ENCODE assay signal across 32 cellular contexts in the genomic region with DNA sequence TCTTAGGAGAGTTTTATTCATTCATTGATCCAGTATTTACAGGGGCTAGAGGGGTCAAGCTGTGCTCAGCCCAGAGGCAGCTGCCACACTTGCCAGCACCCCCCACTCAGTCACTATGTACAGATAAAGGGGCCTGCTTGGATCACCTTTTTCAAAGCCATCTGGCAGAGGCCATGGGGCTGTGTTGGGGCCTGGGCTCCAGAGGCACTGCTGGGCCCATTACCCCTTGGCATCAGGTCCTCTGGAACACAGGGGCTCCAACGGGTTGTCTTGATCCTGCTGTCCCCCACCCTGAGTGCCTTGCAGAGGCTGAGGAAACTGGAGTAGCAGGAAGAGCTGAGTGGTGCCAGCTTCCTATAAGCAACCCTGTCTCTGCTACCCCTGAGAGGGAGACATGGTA. TPM values are rescaled to one million over a fixed set of nuclear protein-coding genes. Genes with fewer than 3 reads are reported as not detected.
DNase-seq lines count a peak whose midpoint lies in the region; ATAC-seq, FAIRE-seq and TF ChIP-seq lines count a peak whose summit lies in the region.
"Had no signal": no experiment of that assay in that cellular context is flagged by ENCODE, and none has a peak within 500 bp of the region (broad histone marks: within the 10 kb centered on the region; RNA-seq: fewer than 3 reads in every experiment).

No MANE protein-coding gene starts in this region.

- peaks cover 1 to 6% of the 10 kb centered on the region in 2 donors for H3K36me3 Mint-ChIP-seq in activated T-cell treated with anti-CD3 and anti-CD28 coated beads, Interleukin-2, amount 50 U/mL, for 72 hours (ENCODE audit: insufficient read depth in 2 of 2)
- peaks cover 31% of the 10 kb centered on the region for H3K36me3 Mint-ChIP-seq in CD4-positive, CD25-positive, alpha-beta regulatory T cell
- peaks cover 29% of the 10 kb centered on the region for H3K36me3 Mint-ChIP-seq in nephron progenitor cell (ENCODE audit: low read depth)

- no peak for TF ChIP-seq RAD21 in K562 (CRISPR knock-in tag; conservative IDR thresholded peaks at IDR 0.05 in 1 of 2, IDR thresholded peaks at IDR 0.05 in 1 of 2)

- H3K27ac Mint-ChIP-seq in activated T-cell treated with anti-CD3 and anti-CD28 coated beads, Interleukin-2, amount 50 U/mL, for 72 hours = peak overlapping the region; percentile 48
- H3K27ac Mint-ChIP-seq in CD4-positive, CD25-positive, alpha-beta regulatory T cell = peak overlapping the region in 2 of 3 donors; percentile 32 to 56
- peak overlapping the region; percentile 88 for H3K27ac Mint-ChIP-seq in nephron progenitor cell
- H3K27ac Mint-ChIP-seq: mesothelial cell of epicardium; stimulated activated memory B cell treated with anti-CD40 and anti-IgM and Interleukin-4, amounts not matched to agents 10 μg/mL and 1 μg/mL and 100 μg/mL, for 72 hours had no signal

- H2AFZ ChIP-seq in K562 (ENCODE audit: low read depth, low read length) = no peak overlapping the region

- no peaks in the 10 kb centered on the region for H3K4me1 Mint-ChIP-seq in activated T-cell treated with anti-CD3 and anti-CD28 coated beads, Interleukin-2, amount 50 U/mL, for 72 hours (ENCODE audit: low read depth)
- H3K4me1 Mint-ChIP-seq in CD4-positive, CD25-positive, alpha-beta regulatory T cell = peaks cover 0 to 2% (median 0%) of the 10 kb centered on the region in 4 donors
- no peaks in the 10 kb centered on the region for H3K4me1 Mint-ChIP-seq in nephron progenitor cell
- H3K4me1 Mint-ChIP-seq: brain; mesothelial cell of epicardium; naive B cell; stimulated activated memory B cell treated with anti-CD40 and anti-IgM and Interleukin-4, amounts not matched to agents 10 μg/mL and 1 μg/mL and 100 μg/mL, for 72 hours had no signal

- BruUV-seq in K562 (replicated peaks; lab: Mats Ljungman, UMichigan) = no TSS peak

- H3K27me3 Mint-ChIP-seq in activated T-cell treated with anti-CD3 and anti-CD28 coated beads, Interleukin-2, amount 50 U/mL, for 72 hours (ENCODE audit: low read depth) = no peaks in the 10 kb centered on the region
- no peaks in the 10 kb centered on the region for H3K27me3 Mint-ChIP-seq in CD4-positive, CD25-positive, alpha-beta regulatory T cell
- peaks cover 4% of the 10 kb centered on the region for H3K27me3 Mint-ChIP-seq in nephron progenitor cell (ENCODE audit: low read depth, poor library complexity)
- H3K27me3 Mint-ChIP-seq: brain; naive B cell; stimulated activated memory B cell treated with anti-CD40 and anti-IgM and Interleukin-4, amounts not matched to agents 10 μg/mL and 1 μg/mL and 100 μg/mL, for 72 hours had no signal

- TF ChIP-seq CTCF in K562 (IDR thresholded peaks at IDR 0.05 in 2 of 3, conservative IDR thresholded peaks at IDR 0.05 in 1 of 3; ENCODE audit: insufficient read depth in 2 of 3, low read depth in 1 of 3, low read length in 3 of 3) (no peak), nephron progenitor cell (IDR thresholded peaks at IDR 0.05) (no peak), suprapubic skin (IDR thresholded peaks at IDR 0.05) (no peak), gastroesophageal sphincter (IDR thresholded peaks at IDR 0.05) (no peak)

- peaks cover 70% of the 10 kb centered on the region for H3K36me3 ChIP-seq in CD4-positive, CD25-positive, alpha-beta regulatory T cell (ENCODE audit: control insufficient read depth, insufficient read depth, low read length)
- peaks cover 48% of the 10 kb centered on the region; the same call in 1 of the 3 replicates for H3K36me3 ChIP-seq in K562 (ENCODE audit: control insufficient read depth, insufficient read depth, low read length)
- peaks cover 65% of the 10 kb centered on the region for H3K36me3 ChIP-seq in suprapubic skin
- peaks cover 0 to 72% of the 10 kb centered on the region in 2 donors for H3K36me3 ChIP-seq in gastroesophageal sphincter

- POLR2A ChIA-PET in K562 (lab: Yijun Ruan, JAX) = interaction anchor here (2.1 kb wide), 1 partner anchor 12 kb away, joined by 9 read pairs; no protein-coding TSS in a partner anchor

- CTCF ChIA-PET in K562 (lab: Yijun Ruan, JAX; ENCODE audit: low intra/inter-chr PET ratio) = no interaction called here

- FAIRE-seq in K562 (lab: Jason Lieb, UNC) = no peak
- FAIRE-seq: HepG2 had no signal

- H3K79me2 ChIP-seq in K562 (ENCODE audit: control insufficient read depth, insufficient read depth, low read length) = no peaks in the 10 kb centered on the region

- H3K4me1 ChIP-seq in CD4-positive, CD25-positive, alpha-beta regulatory T cell (ENCODE audit: control insufficient read depth, insufficient read depth, low read length, poor library complexity, severe bottlenecking) = no peaks in the 10 kb centered on the region
- H3K4me1 ChIP-seq in K562 (replicated peaks in 1 of 2; ENCODE audit: control insufficient read depth in 2 of 2, insufficient read depth in 2 of 2, low read length in 2 of 2) = peaks cover 7 to 22% of the 10 kb centered on the region in 2 experiments; a peak in 4 of 5 replicates
- peaks cover 55% of the 10 kb centered on the region for H3K4me1 ChIP-seq in suprapubic skin
- H3K4me1 ChIP-seq in gastroesophageal sphincter = peaks cover 0 to 3% (median 0%) of the 10 kb centered on the region in 3 donors
- H3K4me1 ChIP-seq: HAP-1, left lung had no signal

- ATAC-seq in activated T-cell treated with anti-CD3 and anti-CD28 coated beads, Interleukin-2, amount 50 U/mL, for 72 hours (replicated peaks in 1 of 2) = no peak
- no peak for ATAC-seq in CD4-positive, CD25-positive, alpha-beta regulatory T cell (ENCODE audit: low read depth in 2 of 2)
- ATAC-seq in K562 (peak; percentile 32), gastroesophageal sphincter (no peak)
- ATAC-seq: HepG2; left lung; Panc1; stimulated activated memory B cell treated with anti-CD40 and anti-IgM and Interleukin-4, amounts not matched to agents 10 μg/mL and 1 μg/mL and 100 μg/mL, for 72 hours had no signal

- no peaks in the 10 kb centered on the region for H3K27me3 ChIP-seq in CD4-positive, CD25-positive, alpha-beta regulatory T cell (ENCODE audit: control insufficient read depth, insufficient read depth, low read length)
- no peaks in the 10 kb centered on the region for H3K27me3 ChIP-seq in K562 (ENCODE audit: control insufficient read depth in 2 of 2, insufficient read depth in 2 of 2, low read length in 2 of 2)
- H3K27me3 ChIP-seq in suprapubic skin = no peaks in the 10 kb centered on the region
- no peaks in the 10 kb centered on the region for H3K27me3 ChIP-seq in gastroesophageal sphincter
- H3K27me3 ChIP-seq: left lung had no signal

- H3K9me3 Mint-ChIP-seq in activated T-cell treated with anti-CD3 and anti-CD28 coated beads, Interleukin-2, amount 50 U/mL, for 72 hours = no peaks in the 10 kb centered on the region
- H3K9me3 Mint-ChIP-seq in CD4-positive, CD25-positive, alpha-beta regulatory T cell = no peaks in the 10 kb centered on the region
- H3K9me3 Mint-ChIP-seq in nephron progenitor cell = no peaks in the 10 kb centered on the region
- H3K9me3 Mint-ChIP-seq: brain; mesothelial cell of epicardium; naive B cell; stimulated activated memory B cell treated with anti-CD40 and anti-IgM and Interleukin-4, amounts not matched to agents 10 μg/mL and 1 μg/mL and 100 μg/mL, for 72 hours had no signal

- no peak overlapping the region for H3K4me2 ChIP-seq in K562 (ENCODE audit: insufficient read depth, low read length)

- no peak for DNase-seq in activated T-cell treated with anti-CD3 and anti-CD28 coated beads, Interleukin-2, amount 50 U/mL, for 72 hours
- DNase-seq in activated T-cell treated with anti-CD3 and anti-CD28 coated beads, Interleukin-2, amount 50 U/mL, for 48 hours = no peak
- DNase-seq in CD4-positive, CD25-positive, alpha-beta regulatory T cell = no peak
- DNase-seq in K562 (ENCODE audit: extremely low read depth in 1 of 4, low spot score in 3 of 4) (no peak), nephron progenitor cell (no peak), ecto neural progenitor cell (ENCODE audit: low spot score) (no peak), suprapubic skin (ENCODE audit: low spot score in 2 of 2) (no peak)
- DNase-seq: activated CD4-positive, alpha-beta T cell treated with anti-CD3 and anti-CD28 coated beads for 4 hours; activated CD8-positive, alpha-beta memory T cell treated with anti-CD3 and anti-CD28 coated beads for 24 hours; activated naive CD4-positive, alpha-beta T cell; activated T-cell treated with anti-CD3 and anti-CD28 coated beads for 4 hours; C1 segment of cervical spinal cord; DND-41; GF-D8; Kasumi-1; left lung; MV-4-11; naive B cell; NCI-H1436 treated with DMSO at 0.1 percent for 48 hours; NCI-H226; NCI-H69; occipital lobe; SIG-M5; T-helper 9 cell had no signal

- H3K9ac ChIP-seq in K562 (ENCODE audit: insufficient read depth in 1 of 2, low read depth in 2 of 2, low read length in 2 of 2) = peak overlapping the region in 1 of 2 experiments; percentile 67; a peak in 2 of 4 replicates

- no peaks in the 10 kb centered on the region for H3K9me3 ChIP-seq in CD4-positive, CD25-positive, alpha-beta regulatory T cell (ENCODE audit: control insufficient read depth in 2 of 2, low read length in 2 of 2)
- H3K9me3 ChIP-seq in K562 (replicated peaks; ENCODE audit: control insufficient read depth, insufficient read depth, low read depth, low read length) (no peaks in the 10 kb centered on the region), suprapubic skin (no peaks in the 10 kb centered on the region), gastroesophageal sphincter (no peaks in the 10 kb centered on the region)
- H3K9me3 ChIP-seq: HAP-1, left lung had no signal

- H3K27ac ChIP-seq in CD4-positive, CD25-positive, alpha-beta regulatory T cell (ENCODE audit: insufficient read depth, low read length, poor library complexity, severe bottlenecking) = no peak overlapping the region
- no peak overlapping the region for H3K27ac ChIP-seq in K562 (ENCODE audit: extremely low read depth, low read depth, low read length)
- H3K27ac ChIP-seq in suprapubic skin = no peak overlapping the region
- no peak overlapping the region for H3K27ac ChIP-seq in gastroesophageal sphincter
- H3K27ac ChIP-seq: left lung, VCaP had no signal

- in situ Hi-C loops in K562 (cut with MboI) = no loop called here

- no peak for TF ChIP-seq EP300 in K562 (IDR thresholded peaks at IDR 0.05; ENCODE audit: low read length)
- TF ChIP-seq EP300 in suprapubic skin (IDR thresholded peaks at IDR 0.05) = no peak
- TF ChIP-seq EP300 in gastroesophageal sphincter (IDR thresholded peaks at IDR 0.05) = no peak

- no CpG with 5 or more reads among the region's 1 CpG for WGBS in K562 (ENCODE audit: insufficient coverage, low coverage, missing lambda C conversion rate)
- 71% methylated on average over 1 of the region's 1 CpG for WGBS in suprapubic skin
- no CpG with 5 or more reads among the region's 1 CpG for WGBS in gastroesophageal sphincter (ENCODE audit: low coverage in 1 of 2), 2 donors

- H3K9me1 ChIP-seq in K562 (ENCODE audit: control insufficient read depth, insufficient read depth, low read length) = peaks cover 3% of the 10 kb centered on the region

- TF ChIP-seq POLR2A in K562 (conservative IDR thresholded peaks at IDR 0.05) (no peak), suprapubic skin (IDR thresholded peaks at IDR 0.05) (no peak), gastroesophageal sphincter (IDR thresholded peaks at IDR 0.05) (no peak)

- no peak overlapping the region for H3K4me3 Mint-ChIP-seq in activated T-cell treated with anti-CD3 and anti-CD28 coated beads, Interleukin-2, amount 50 U/mL, for 72 hours
- no peak overlapping the region for H3K4me3 Mint-ChIP-seq in CD4-positive, CD25-positive, alpha-beta regulatory T cell
- H3K4me3 Mint-ChIP-seq in nephron progenitor cell = no peak overlapping the region
- H3K4me3 Mint-ChIP-seq: mesothelial cell of epicardium; naive B cell; stimulated activated memory B cell treated with anti-CD40 and anti-IgM and Interleukin-4, amounts not matched to agents 10 μg/mL and 1 μg/mL and 100 μg/mL, for 72 hours had no signal

- no peak overlapping the region for H3K4me3 ChIP-seq in CD4-positive, CD25-positive, alpha-beta regulatory T cell (ENCODE audit: low read depth, low read length)
- H3K4me3 ChIP-seq in K562 (no peak overlapping the region), suprapubic skin (no peak overlapping the region), gastroesophageal sphincter (no peak overlapping the region)
- H3K4me3 ChIP-seq: HAP-1, left lung had no signal

- H4K20me1 ChIP-seq in K562 (replicated peaks; ENCODE audit: control insufficient read depth, insufficient read depth, low read length) = no peaks in the 10 kb centered on the region

- intact Hi-C loops in K562 (cut with micrococcal nuclease) = no loop called here

RNA-seq across cellular contexts. Expression of a gene that starts 8.8 kb away (rescaled TPM):
- 100 to 1,000 TPM in 1 of 2 donors, 10 to 100 TPM in 1; 98.6 to 103 TPM for total RNA-seq in activated T-cell treated with anti-CD3 and anti-CD28 coated beads, Interleukin-2, amount 50 U/mL, for 72 hours
- total RNA-seq in CD4-positive, CD25-positive, alpha-beta regulatory T cell = 116 TPM
- 10 to 100 TPM; 12.2 to 17.1 (median 15.2) TPM for polyA plus RNA-seq in CD4-positive, CD25-positive, alpha-beta regulatory T cell
- 67.6 and 158 TPM in 2 replicates for total RNA-seq in K562 (2011; cell fraction: chromatin; rRNA removed; ENCODE audit: low replicate concordance)
- 94.0 and 97.9 TPM in 2 replicates for total RNA-seq in K562 (2011; cell fraction: nucleolus; rRNA removed)
- 61.2 and 63.2 TPM in 2 replicates for total RNA-seq in K562 (2011; cell fraction: nucleoplasm; rRNA removed)
- total RNA-seq in K562 (2014; rRNA removed) = 60.4 and 69.1 TPM in 2 replicates
- total RNA-seq in K562 (2014; rRNA removed; fragmentation: Illumina TruSeq; extraction: Trizol) = 21.6 and 25.8 TPM in 2 replicates
- total RNA-seq in K562 (2015; rRNA removed; fragmentation: Illumina TruSeq; extraction: Trizol) = 35.4 and 37.5 TPM in 2 replicates
- 64.9 and 66.6 TPM in 2 replicates for total RNA-seq in K562 (2021)
- 51.8 and 56.1 TPM in 2 replicates for polyA plus RNA-seq in K562 (2011; rRNA removed)
- 55.1 and 78.1 TPM in 2 replicates for polyA plus RNA-seq in K562 (2011; cell fraction: cytosol; rRNA removed)
- polyA plus RNA-seq in K562 (2011; cell fraction: nucleus; rRNA removed) = 152 and 164 TPM in 2 replicates
- 55.2 and 58.8 TPM in 2 replicates for polyA plus RNA-seq in K562 (2012)
- 37.5 and 48.7 TPM in 2 replicates for polyA plus RNA-seq in K562 (2014; fragmentation: Illumina TruSeq; extraction: Trizol)
- polyA plus RNA-seq in K562 (2014; fragmentation: Nextera tagmentation; extraction: Ambion mirVana) = 1 to 10 TPM; 3.4 to 5.4 TPM
- 42.5 and 47.8 TPM in 2 replicates for polyA plus RNA-seq in K562 (2014; rRNA removed)
- 34.0 and 46.9 TPM in 2 replicates for polyA minus RNA-seq in K562 (2011; rRNA and poly(A)+ RNA removed)
- polyA minus RNA-seq in K562 (2011; cell fraction: cytosol; rRNA and poly(A)+ RNA removed) = 28.6 and 32.7 TPM in 2 replicates
- 43.1 and 47.4 TPM in 2 replicates for polyA minus RNA-seq in K562 (2011; cell fraction: nucleus; rRNA and poly(A)+ RNA removed)
- 100 to 1,000 TPM in 3 of 4 donors, 10 to 100 TPM in 1; 99.0 to 137 (median 120) TPM for total RNA-seq in suprapubic skin
- total RNA-seq in gastroesophageal sphincter = 10 to 100 TPM; 72.4 to 81.0 (median 75.9) TPM

RNA-seq across cellular contexts. Expression of a gene that starts 9.4 kb away (rescaled TPM):
- total RNA-seq in activated T-cell treated with anti-CD3 and anti-CD28 coated beads, Interleukin-2, amount 50 U/mL, for 72 hours = 10 to 100 TPM; 27.3 to 29.0 TPM
- total RNA-seq in CD4-positive, CD25-positive, alpha-beta regulatory T cell = 14.7 TPM
- polyA plus RNA-seq in CD4-positive, CD25-positive, alpha-beta regulatory T cell = 10 to 100 TPM in 3 of 4 donors, 1 to 10 TPM in 1; 7.0 to 15.5 (median 12.7) TPM
- total RNA-seq in K562 (2011; cell fraction: chromatin; rRNA removed; ENCODE audit: low replicate concordance) = 31.9 and 35.6 TPM in 2 replicates
- 25.5 and 28.0 TPM in 2 replicates for total RNA-seq in K562 (2011; cell fraction: nucleolus; rRNA removed)
- 20.6 and 25.9 TPM in 2 replicates for total RNA-seq in K562 (2011; cell fraction: nucleoplasm; rRNA removed)
- 16.8 and 21.5 TPM in 2 replicates for total RNA-seq in K562 (2014; rRNA removed)
- 12.7 and 18.0 TPM in 2 replicates for total RNA-seq in K562 (2014; rRNA removed; fragmentation: Illumina TruSeq; extraction: Trizol)
- 19.0 and 20.2 TPM in 2 replicates for total RNA-seq in K562 (2015; rRNA removed; fragmentation: Illumina TruSeq; extraction: Trizol)
- total RNA-seq in K562 (2021) = 16.7 and 19.5 TPM in 2 replicates
- 27.5 and 28.3 TPM in 2 replicates for polyA plus RNA-seq in K562 (2011; rRNA removed)
- polyA plus RNA-seq in K562 (2011; cell fraction: cytosol; rRNA removed) = 10.7 and 16.3 TPM in 2 replicates
- polyA plus RNA-seq in K562 (2011; cell fraction: nucleus; rRNA removed) = 33.0 and 39.3 TPM in 2 replicates
- 14.0 and 20.6 TPM in 2 replicates for polyA plus RNA-seq in K562 (2012)
- polyA plus RNA-seq in K562 (2014; fragmentation: Illumina TruSeq; extraction: Trizol) = 18.3 and 18.4 TPM in 2 replicates
- polyA plus RNA-seq in K562 (2014; fragmentation: Nextera tagmentation; extraction: Ambion mirVana) = 1 to 10 TPM; 2.4 to 4.1 TPM
- 28.7 and 29.1 TPM in 2 replicates for polyA plus RNA-seq in K562 (2014; rRNA removed)
- polyA minus RNA-seq in K562 (2011; rRNA and poly(A)+ RNA removed) = 17.5 and 19.1 TPM in 2 replicates
- 7.0 and 9.6 TPM in 2 replicates for polyA minus RNA-seq in K562 (2011; cell fraction: cytosol; rRNA and poly(A)+ RNA removed)
- 13.9 and 14.5 TPM in 2 replicates for polyA minus RNA-seq in K562 (2011; cell fraction: nucleus; rRNA and poly(A)+ RNA removed)
- 10 to 100 TPM in 3 of 4 donors, 1 to 10 TPM in 1; 8.9 to 17.5 (median 11.4) TPM for total RNA-seq in suprapubic skin
- 10 to 100 TPM in 2 of 4 donors, 1 to 10 TPM in 2; 7.1 to 16.8 (median 10.7) TPM for total RNA-seq in gastroesophageal sphincter

RNA-seq across cellular contexts. Expression of a gene that starts 43.9 kb away (rescaled TPM):
- under 1 TPM; 0.16 to 0.36 TPM for total RNA-seq in activated T-cell treated with anti-CD3 and anti-CD28 coated beads, Interleukin-2, amount 50 U/mL, for 72 hours
- 33.1 TPM for total RNA-seq in CD4-positive, CD25-positive, alpha-beta regulatory T cell
- polyA plus RNA-seq in CD4-positive, CD25-positive, alpha-beta regulatory T cell = 1 to 10 TPM; 3.2 to 5.4 (median 3.6) TPM
- total RNA-seq in K562 (2011; cell fraction: chromatin; rRNA removed; ENCODE audit: low replicate concordance) = 0.16 TPM in 1 of 2 replicates, not detected in the other
- 0.13 and 0.33 TPM in 2 replicates for total RNA-seq in K562 (2011; cell fraction: nucleolus; rRNA removed)
- total RNA-seq in K562 (2011; cell fraction: nucleoplasm; rRNA removed) = 0.29 TPM in 1 of 2 replicates, not detected in the other
- 0.04 and 0.05 TPM in 2 replicates for total RNA-seq in K562 (2014; rRNA removed)
- total RNA-seq in K562 (2014; rRNA removed; fragmentation: Illumina TruSeq; extraction: Trizol) = not detected in 2 replicates
- 0.04 and 0.11 TPM in 2 replicates for total RNA-seq in K562 (2015; rRNA removed; fragmentation: Illumina TruSeq; extraction: Trizol)
- 0.07 TPM in 1 of 2 replicates, not detected in the other for total RNA-seq in K562 (2021)
- 0.11 TPM in 1 of 2 replicates, not detected in the other for polyA plus RNA-seq in K562 (2011; rRNA removed)
- 0.06 TPM in 1 of 2 replicates, not detected in the other for polyA plus RNA-seq in K562 (2011; cell fraction: cytosol; rRNA removed)
- 0.10 and 0.23 TPM in 2 replicates for polyA plus RNA-seq in K562 (2011; cell fraction: nucleus; rRNA removed)
- 0.03 and 0.04 TPM in 2 replicates for polyA plus RNA-seq in K562 (2012)
- 0.04 TPM in 1 of 2 replicates, not detected in the other for polyA plus RNA-seq in K562 (2014; fragmentation: Illumina TruSeq; extraction: Trizol)
- polyA plus RNA-seq in K562 (2014; fragmentation: Nextera tagmentation; extraction: Ambion mirVana) = not detected
- not detected in 2 replicates for polyA plus RNA-seq in K562 (2014; rRNA removed)
- polyA minus RNA-seq in K562 (2011; rRNA and poly(A)+ RNA removed) = not detected in 2 replicates
- polyA minus RNA-seq in K562 (2011; cell fraction: cytosol; rRNA and poly(A)+ RNA removed) = not detected in 2 replicates
- 0.13 and 0.22 TPM in 2 replicates for polyA minus RNA-seq in K562 (2011; cell fraction: nucleus; rRNA and poly(A)+ RNA removed)
- total RNA-seq in suprapubic skin = 10 to 100 TPM; 14.4 to 44.0 (median 26.5) TPM
- 10 to 100 TPM in 2 of 4 donors, 1 to 10 TPM in 2; 6.7 to 33.9 (median 20.3) TPM for total RNA-seq in gastroesophageal sphincter

RNA-seq across cellular contexts. Expression of a gene that starts 52.8 kb away (rescaled TPM):
- 10 to 100 TPM; 10.8 to 14.4 TPM for total RNA-seq in activated T-cell treated with anti-CD3 and anti-CD28 coated beads, Interleukin-2, amount 50 U/mL, for 72 hours
- 3.9 TPM for total RNA-seq in CD4-positive, CD25-positive, alpha-beta regulatory T cell
- 1 to 10 TPM in 1 of 4 donors, under 1 TPM in 3; 0.38 to 1.1 (median 0.52) TPM for polyA plus RNA-seq in CD4-positive, CD25-positive, alpha-beta regulatory T cell
- total RNA-seq in K562 (2011; cell fraction: chromatin; rRNA removed; ENCODE audit: low replicate concordance) = 0.65 TPM in 1 of 2 replicates, not detected in the other
- 1.0 and 1.3 TPM in 2 replicates for total RNA-seq in K562 (2011; cell fraction: nucleolus; rRNA removed)
- total RNA-seq in K562 (2011; cell fraction: nucleoplasm; rRNA removed) = 2.7 TPM in 1 of 2 replicates, not detected in the other
- total RNA-seq in K562 (2014; rRNA removed) (0.53 TPM in 1 of 2 replicates, not detected in the other), K562 (2014; rRNA removed; fragmentation: Illumina TruSeq; extraction: Trizol) (not detected in 2 replicates), K562 (2015; rRNA removed; fragmentation: Illumina TruSeq; extraction: Trizol) (not detected in 2 replicates), K562 (2021) (0.47 TPM in 1 of 2 replicates, not detected in the other), suprapubic skin (10 to 100 TPM in 1 of 4 donors, 1 to 10 TPM in 3; 1.4 to 15.9 (median 8.4) TPM), gastroesophageal sphincter (1 to 10 TPM in 3 of 4 donors, not detected in 1; 1.9 to 4.6 (median 2.4) TPM)
- polyA plus RNA-seq in K562 (2011; rRNA removed) (0.42 and 1.1 TPM in 2 replicates), K562 (2014; fragmentation: Illumina TruSeq; extraction: Trizol) (0.85 TPM in 1 of 2 replicates, not detected in the other), K562 (2014; fragmentation: Nextera tagmentation; extraction: Ambion mirVana) (under 1 TPM; 0.08 to 0.27 TPM), K562 (2014; rRNA removed) (0.78 TPM in 1 of 2 replicates, not detected in the other)
- 0.60 and 1.6 TPM in 2 replicates for polyA plus RNA-seq in K562 (2011; cell fraction: cytosol; rRNA removed)
- 3.3 and 6.2 TPM in 2 replicates for polyA plus RNA-seq in K562 (2011; cell fraction: nucleus; rRNA removed)
- polyA plus RNA-seq in K562 (2012) = 0.12 and 0.65 TPM in 2 replicates
- polyA minus RNA-seq in K562 (2011; rRNA and poly(A)+ RNA removed) = 0.42 and 1.4 TPM in 2 replicates
- polyA minus RNA-seq in K562 (2011; cell fraction: cytosol; rRNA and poly(A)+ RNA removed) = not detected in 2 replicates
- 0.44 TPM in 1 of 2 replicates, not detected in the other for polyA minus RNA-seq in K562 (2011; cell fraction: nucleus; rRNA and poly(A)+ RNA removed)
- total RNA-seq: occipital lobe had no signal

RNA-seq across cellular contexts. Expression of a gene that starts 54.4 kb away (rescaled TPM):
- 10 to 100 TPM; 80.2 to 81.7 TPM for total RNA-seq in activated T-cell treated with anti-CD3 and anti-CD28 coated beads, Interleukin-2, amount 50 U/mL, for 72 hours
- 168 TPM for total RNA-seq in CD4-positive, CD25-positive, alpha-beta regulatory T cell
- polyA plus RNA-seq in CD4-positive, CD25-positive, alpha-beta regulatory T cell = 10 to 100 TPM; 12.6 to 17.4 (median 15.2) TPM
- 205 and 431 TPM in 2 replicates for total RNA-seq in K562 (2011; cell fraction: chromatin; rRNA removed; ENCODE audit: low replicate concordance)
- 200 and 220 TPM in 2 replicates for total RNA-seq in K562 (2011; cell fraction: nucleolus; rRNA removed)
- total RNA-seq in K562 (2011; cell fraction: nucleoplasm; rRNA removed) = 158 and 172 TPM in 2 replicates
- 27.9 and 35.9 TPM in 2 replicates for total RNA-seq in K562 (2014; rRNA removed)
- total RNA-seq in K562 (2014; rRNA removed; fragmentation: Illumina TruSeq; extraction: Trizol) = 13.9 and 16.1 TPM in 2 replicates
- total RNA-seq in K562 (2015; rRNA removed; fragmentation: Illumina TruSeq; extraction: Trizol) = 20.7 and 22.2 TPM in 2 replicates
- total RNA-seq in K562 (2021) = 36.9 and 43.5 TPM in 2 replicates
- 34.6 and 52.5 TPM in 2 replicates for polyA plus RNA-seq in K562 (2011; rRNA removed)
- 31.2 and 33.2 TPM in 2 replicates for polyA plus RNA-seq in K562 (2011; cell fraction: cytosol; rRNA removed)
- polyA plus RNA-seq in K562 (2011; cell fraction: nucleus; rRNA removed) = 303 and 415 TPM in 2 replicates
- 28.8 and 58.0 TPM in 2 replicates for polyA plus RNA-seq in K562 (2012)
- polyA plus RNA-seq in K562 (2014; fragmentation: Illumina TruSeq; extraction: Trizol) = 23.4 and 28.3 TPM in 2 replicates
- polyA plus RNA-seq in K562 (2014; fragmentation: Nextera tagmentation; extraction: Ambion mirVana) = under 1 TPM; 0.44 to 0.80 TPM
- polyA plus RNA-seq in K562 (2014; rRNA removed) = 37.5 and 42.4 TPM in 2 replicates
- 35.4 and 47.8 TPM in 2 replicates for polyA minus RNA-seq in K562 (2011; rRNA and poly(A)+ RNA removed)
- 23.4 and 31.6 TPM in 2 replicates for polyA minus RNA-seq in K562 (2011; cell fraction: cytosol; rRNA and poly(A)+ RNA removed)
- 68.9 and 75.8 TPM in 2 replicates for polyA minus RNA-seq in K562 (2011; cell fraction: nucleus; rRNA and poly(A)+ RNA removed)
- total RNA-seq in suprapubic skin = 100 to 1,000 TPM in 2 of 4 donors, 10 to 100 TPM in 2; 68.7 to 298 (median 94.6) TPM
- 10 to 100 TPM; 56.7 to 95.9 (median 78.9) TPM for total RNA-seq in gastroesophageal sphincter

Comparison
In these comparisons a context has a peak if more than half of its experiments do, and no peak if none do; other contexts are left out.
1. RNA of a gene that starts 43.9 kb away (total RNA-seq): 33.1 TPM in CD4-positive, CD25-positive, alpha-beta regulatory T cell (single experiment), 6.7 to 33.9 TPM in gastroesophageal sphincter and 14.4 to 44.0 TPM in suprapubic skin; 0.16 to 0.36 TPM in activated T-cell treated with anti-CD3 and anti-CD28 coated beads, Interleukin-2, amount 50 U/mL, for 72 hours and 0.04 to 0.33 TPM in K562; every median in the first group is over 4 times any median in the second.
2. Peak in every context shown above with its lines, with median percentiles within 50 percentile points of each other: H3K27ac Mint-ChIP-seq.